1 cellular context compared by ENCODE assay signal in the genomic region with DNA sequence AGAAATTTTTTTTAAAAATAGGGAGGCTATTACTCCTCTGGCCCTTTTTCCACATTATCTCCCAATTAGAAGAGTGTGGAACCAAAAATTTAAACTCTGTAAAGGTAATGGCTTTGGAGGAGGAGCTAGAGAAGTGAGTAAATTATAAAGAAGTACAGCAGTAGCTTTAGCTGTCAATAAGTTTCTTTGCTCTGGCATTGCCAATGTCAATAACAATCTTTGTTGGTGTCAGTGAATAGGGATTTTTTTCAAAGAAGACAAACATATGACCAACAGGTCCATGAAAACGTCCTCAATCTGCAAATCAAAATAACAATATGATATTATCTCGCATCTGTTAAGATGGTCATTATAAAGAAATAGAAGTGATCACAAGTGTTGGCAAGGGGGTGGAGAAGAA.
TF ChIP-seq lines count a peak whose summit lies in the region.

No MANE protein-coding gene starts in this region.

TF ChIP-seq in HepG2, 621 proteins besides CTCF, POLR2A, EP300 and RAD21 (continued from another document):
- TF ChIP-seq, protein P1, sequence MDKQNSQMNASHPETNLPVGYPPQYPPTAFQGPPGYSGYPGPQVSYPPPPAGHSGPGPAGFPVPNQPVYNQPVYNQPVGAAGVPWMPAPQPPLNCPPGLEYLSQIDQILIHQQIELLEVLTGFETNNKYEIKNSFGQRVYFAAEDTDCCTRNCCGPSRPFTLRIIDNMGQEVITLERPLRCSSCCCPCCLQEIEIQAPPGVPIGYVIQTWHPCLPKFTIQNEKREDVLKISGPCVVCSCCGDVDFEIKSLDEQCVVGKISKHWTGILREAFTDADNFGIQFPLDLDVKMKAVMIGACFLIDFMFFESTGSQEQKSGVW (CRISPR knock-in tag; IDR thresholded peaks at IDR 0.05; ENCODE audit: borderline replicate concordance): no peak
- no peak for TF ChIP-seq SPEN (CRISPR knock-in tag; IDR thresholded peaks at IDR 0.05; ENCODE audit: low read depth)
- TF ChIP-seq SOX5 (CRISPR knock-in tag; IDR thresholded peaks at IDR 0.05; ENCODE audit: borderline replicate concordance): no peak
- 0 out of 2 replicates have a peak, but pooled peaks have one; percentile 46 for TF ChIP-seq GATAD2A (CRISPR knock-in tag; IDR thresholded peaks at IDR 0.05)
- peak; percentile 56 for TF ChIP-seq FOXA3 (CRISPR knock-in tag; IDR thresholded peaks at IDR 0.05)
